In the genomic region with DNA sequence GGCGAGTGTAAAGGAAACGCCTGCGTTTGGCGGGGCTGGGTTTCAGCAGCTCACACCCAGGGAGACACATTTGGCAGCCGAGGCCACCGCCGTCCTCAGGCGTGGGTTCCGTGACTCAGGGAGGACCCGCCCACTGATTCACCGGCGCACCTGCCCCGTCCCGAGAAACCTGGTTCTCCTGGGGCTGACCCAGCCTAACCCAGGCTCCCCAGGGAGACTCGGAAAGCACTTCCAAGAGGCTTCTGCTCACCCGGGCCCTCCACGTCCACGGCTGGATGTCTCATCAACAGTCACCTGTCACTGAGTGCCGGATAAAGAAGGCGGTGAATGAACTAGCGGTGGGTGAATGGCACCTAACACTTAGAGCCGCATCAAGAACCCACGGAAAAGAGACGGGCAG, we compare ENCODE assay signal across 19 cellular contexts.
DNase-seq lines count a peak whose midpoint lies in the region; ATAC-seq and TF ChIP-seq lines count a peak whose summit lies in the region.
"Had no signal": no experiment of that assay in that cellular context is flagged by ENCODE, and none has a peak within 500 bp of the region (broad histone marks: within the 10 kb centered on the region; RNA-seq: fewer than 3 reads in every experiment).

No MANE protein-coding gene starts in this region.

- no CpG with 5 or more reads among the region's 24 CpGs for WGBS in neuronal stem cell (ENCODE audit: extremely low coverage in 2 of 2, insufficient read length in 2 of 2, insufficient replicate concordance in 1 of 2), 2 donors
- WGBS in aorta, 2 donors = 94 to 95% methylated on average over 24 of the region's 24 CpGs
- WGBS in esophagus muscularis mucosa = 86% methylated on average over 24 of the region's 24 CpGs

- H3K27ac Mint-ChIP-seq in activated naive CD4-positive, alpha-beta T cell treated with anti-CD3 and anti-CD28 coated beads, Interleukin-2, amount 10 ng/mL, durations not matched to agents 7 days and 5 days = no peak overlapping the region

- H3K9me3 ChIP-seq in RWPE2 (ENCODE audit: severe bottlenecking) (no peaks in the 10 kb centered on the region), neuronal stem cell (replicated peaks in 1 of 2; ENCODE audit: control insufficient read depth in 2 of 2, insufficient read depth in 1 of 2, low read depth in 1 of 2, low read length in 2 of 2) (peaks cover 0 to 4% of the 10 kb centered on the region in 2 donors), aorta (ENCODE audit: control insufficient read depth, low read length) (no peaks in the 10 kb centered on the region), esophagus muscularis mucosa (no peaks in the 10 kb centered on the region)
- H3K9me3 ChIP-seq: HAP-1, SJSA1 had no signal

- H3K9ac ChIP-seq in neuronal stem cell (ENCODE audit: low read depth, low read length, poor library complexity) = no peak overlapping the region
- H3K9ac ChIP-seq: KMS-11 had no signal

- no peak overlapping the region for H2BK5ac ChIP-seq in neuronal stem cell (ENCODE audit: low read length)

- no peaks in the 10 kb centered on the region for H3K9me3 Mint-ChIP-seq in activated naive CD4-positive, alpha-beta T cell treated with anti-CD3 and anti-CD28 coated beads, Interleukin-2, amount 10 ng/mL, durations not matched to agents 7 days and 5 days

- no peak overlapping the region for H3K4ac ChIP-seq in neuronal stem cell (ENCODE audit: low read length)

- no peak overlapping the region for H2BK120ac ChIP-seq in neuronal stem cell (ENCODE audit: low read depth, low read length)

- intact Hi-C loops in aorta (cut with DNase I) (no loop called here), esophagus muscularis mucosa (cut with DNase I) (no loop called here)

- H4K91ac ChIP-seq in neuronal stem cell (ENCODE audit: low read depth, low read length, poor library complexity) = no peak overlapping the region

- H3K27me3 ChIP-seq in RWPE2 (ENCODE audit: insufficient read depth, poor library complexity, severe bottlenecking) = no peaks in the 10 kb centered on the region
- H3K27me3 ChIP-seq in neuronal stem cell (ENCODE audit: control insufficient read depth in 3 of 3, insufficient read depth in 3 of 3, low read depth in 1 of 3, low read length in 3 of 3) = no peaks in the 10 kb centered on the region
- H3K27me3 ChIP-seq in aorta (ENCODE audit: control insufficient read depth in 1 of 2, insufficient read depth in 2 of 2, low read length in 1 of 2) = no peaks in the 10 kb centered on the region
- H3K27me3 ChIP-seq in esophagus muscularis mucosa = peaks cover 0 to 24% (median 0%) of the 10 kb centered on the region in 4 donors
- H3K27me3 ChIP-seq: SJSA1 had no signal

- no peak overlapping the region for H2BK12ac ChIP-seq in neuronal stem cell (ENCODE audit: low read length)

- CTCF ChIA-PET in activated naive CD4-positive, alpha-beta T cell treated with anti-CD3 and anti-CD28 coated beads, Interleukin-2, amount 10 ng/mL, durations not matched to agents 7 days and 5 days (lab: Charles Lee) = no interaction called here

- no peak overlapping the region for H4K8ac ChIP-seq in neuronal stem cell (ENCODE audit: low read depth, low read length)

- H3K36me3 Mint-ChIP-seq in activated naive CD4-positive, alpha-beta T cell treated with anti-CD3 and anti-CD28 coated beads, Interleukin-2, amount 10 ng/mL, durations not matched to agents 7 days and 5 days = no peaks in the 10 kb centered on the region

- no peak for TF ChIP-seq POLR2A in esophagus muscularis mucosa (IDR thresholded peaks at IDR 0.05; ENCODE audit: low read depth)

- no peak overlapping the region for H3K4me2 ChIP-seq in neuronal stem cell (ENCODE audit: insufficient read depth, low read length, poor library complexity, severe bottlenecking)
- H3K4me2 ChIP-seq: KMS-11 had no signal

- H3K4me3 ChIP-seq in RWPE2 (ENCODE audit: severe bottlenecking) (no peak overlapping the region), neuronal stem cell (ENCODE audit: low read length in 2 of 2) (no peak overlapping the region), aorta (ENCODE audit: low read length in 2 of 2) (no peak overlapping the region), esophagus muscularis mucosa (no peak overlapping the region)
- H3K4me3 ChIP-seq: HAP-1, SJSA1 had no signal

- H2BK15ac ChIP-seq in neuronal stem cell (ENCODE audit: low read length) = no peak overlapping the region

- H3K79me1 ChIP-seq in neuronal stem cell (ENCODE audit: low read depth, low read length) = no peaks in the 10 kb centered on the region

- H3K36me3 ChIP-seq in RWPE2 (ENCODE audit: low read depth) (no peaks in the 10 kb centered on the region), neuronal stem cell (replicated peaks in 1 of 2; ENCODE audit: control insufficient read depth in 2 of 2, insufficient read depth in 2 of 2, low read length in 2 of 2) (no peaks in the 10 kb centered on the region), aorta (ENCODE audit: control insufficient read depth in 1 of 2, insufficient read depth in 2 of 2, low read length in 1 of 2) (no peaks in the 10 kb centered on the region), esophagus muscularis mucosa (no peaks in the 10 kb centered on the region)
- H3K36me3 ChIP-seq: HAP-1, SJSA1 had no signal

- no peaks in the 10 kb centered on the region for H3K27me3 Mint-ChIP-seq in activated naive CD4-positive, alpha-beta T cell treated with anti-CD3 and anti-CD28 coated beads, Interleukin-2, amount 10 ng/mL, durations not matched to agents 7 days and 5 days

- no peaks in the 10 kb centered on the region for H3K4me1 ChIP-seq in RWPE2 (ENCODE audit: insufficient read depth, poor library complexity, severe bottlenecking)
- no peaks in the 10 kb centered on the region for H3K4me1 ChIP-seq in neuronal stem cell (ENCODE audit: control insufficient read depth in 2 of 2, insufficient read depth in 1 of 2, low read depth in 1 of 2, low read length in 2 of 2)
- H3K4me1 ChIP-seq in aorta (ENCODE audit: control insufficient read depth in 1 of 2, insufficient read depth in 2 of 2, low read length in 2 of 2) = no peaks in the 10 kb centered on the region
- H3K4me1 ChIP-seq in esophagus muscularis mucosa = no peaks in the 10 kb centered on the region
- H3K4me1 ChIP-seq: HAP-1 had no signal

- ATAC-seq in RWPE2 (ENCODE audit: low read depth) = no peak
- ATAC-seq in aorta (ENCODE audit: low FRiP score) = no peak

- no peaks in the 10 kb centered on the region for H3K4me1 Mint-ChIP-seq in activated naive CD4-positive, alpha-beta T cell treated with anti-CD3 and anti-CD28 coated beads, Interleukin-2, amount 10 ng/mL, durations not matched to agents 7 days and 5 days

- TF ChIP-seq CTCF in RWPE2 (IDR thresholded peaks at IDR 0.05; ENCODE audit: poor library complexity, severe bottlenecking) (no peak), esophagus muscularis mucosa (IDR thresholded peaks at IDR 0.05) (no peak)

- DNase-seq in activated naive CD4-positive, alpha-beta T cell treated with anti-CD3 and anti-CD28 coated beads, Interleukin-2, amount 10 ng/mL, durations not matched to agents 7 days and 5 days = peak; percentile 10
- no peak for DNase-seq in activated naive CD4-positive, alpha-beta T cell treated with Interleukin-2 at 50 U/mL for 16 hours
- DNase-seq in RWPE2 (ENCODE audit: low spot score) = peak; percentile 45
- DNase-seq in neuronal stem cell (ENCODE audit: low spot score) = no peak
- DNase-seq in aorta = peak; percentile 38 to 70
- DNase-seq in globus pallidus (ENCODE audit: low spot score) = no peak
- DNase-seq in DMS53 (lab: John Stamatoyannopoulos, UW) = no peak
- no peak for DNase-seq in esophagus muscularis mucosa (ENCODE audit: extremely low spot score)
- DNase-seq: C1 segment of cervical spinal cord; DND-41; MM.1S; NCI-H1092 treated with DMSO at 0.1 percent for 48 hours; NCI-H1694 treated with DMSO at 0.1 percent for 48 hours; NCI-H2171 treated with DMSO at 0.1 percent for 48 hours; NCI-H446 treated with DMSO at 0.1 percent for 48 hours; NK-92 treated with Interleukin-12 subunit alpha and Interleukin-12 subunit beta, amount 100 ng/mL, for 24 hours had no signal

- peak overlapping the region; percentile 83 for H3K18ac ChIP-seq in neuronal stem cell (ENCODE audit: low read length)

- no peak overlapping the region for H3K14ac ChIP-seq in neuronal stem cell (ENCODE audit: low read length)

- no peak for TF ChIP-seq EP300 in esophagus muscularis mucosa (IDR thresholded peaks at IDR 0.05)

- H2AFZ ChIP-seq in neuronal stem cell (ENCODE audit: low read length) = no peak overlapping the region

- H3K27ac ChIP-seq in RWPE2 (ENCODE audit: poor library complexity, severe bottlenecking) (no peak overlapping the region), neuronal stem cell (replicated peaks; ENCODE audit: low read length) (no peak overlapping the region), aorta (ENCODE audit: low read depth in 1 of 2, low read length in 2 of 2) (no peak overlapping the region), esophagus muscularis mucosa (replicated peaks in 1 of 4) (no peak overlapping the region)
- H3K27ac ChIP-seq: KMS-11, SJSA1 had no signal

- H3K4me3 Mint-ChIP-seq in activated naive CD4-positive, alpha-beta T cell treated with anti-CD3 and anti-CD28 coated beads, Interleukin-2, amount 10 ng/mL, durations not matched to agents 7 days and 5 days = no peak overlapping the region

- peak overlapping the region; percentile 79 for H2AK5ac ChIP-seq in neuronal stem cell (ENCODE audit: low read depth, low read length)

- H3K23ac ChIP-seq in neuronal stem cell (ENCODE audit: low read depth, low read length, poor library complexity) = no peak overlapping the region

Comparison
In these comparisons a context has a peak if more than half of its experiments do, and no peak if none do; other contexts are left out.
1. DNase-seq: peak in activated naive CD4-positive, alpha-beta T cell treated with anti-CD3 and anti-CD28 coated beads, Interleukin-2, amount 10 ng/mL, durations not matched to agents 7 days and 5 days (single experiment), RWPE2 (single experiment) and aorta (2 of 2); none in activated naive CD4-positive, alpha-beta T cell treated with Interleukin-2 at 50 U/mL for 16 hours (single experiment), neuronal stem cell (single experiment), globus pallidus (single experiment), DMS53 (single experiment) and esophagus muscularis mucosa (single experiment).